8 cellular contexts compared by ENCODE assay signal in genomic region chr1:16012590-16013219, GRCh38. TPM values are rescaled to one million over a fixed set of nuclear protein-coding genes. Genes with fewer than 3 reads are reported as not detected.
DNase-seq lines count a peak whose midpoint lies in the region; ATAC-seq and TF ChIP-seq lines count a peak whose summit lies in the region.

No MANE protein-coding gene starts in this region.

- intact Hi-C loops in esophagus muscularis mucosa (cut with DNase I) (no loop called here), upper lobe of right lung (cut with DNase I) (no loop called here)

- H3K36me3 ChIP-seq in esophagus muscularis mucosa (peaks cover 0 to 24% (median 0%) of the 10 kb centered on the region in 4 donors), upper lobe of right lung (no peaks in the 10 kb centered on the region)

- H3K9me3 ChIP-seq in esophagus muscularis mucosa (no peaks in the 10 kb centered on the region), upper lobe of right lung (no peaks in the 10 kb centered on the region)

- no peak for TF ChIP-seq EP300 in esophagus muscularis mucosa (IDR thresholded peaks at IDR 0.05)

- TF ChIP-seq CTCF in WI38 (IDR thresholded peaks at IDR 0.05; ENCODE audit: low read depth, low read length) (no peak), esophagus muscularis mucosa (IDR thresholded peaks at IDR 0.05) (no peak), upper lobe of right lung (IDR thresholded peaks at IDR 0.05) (no peak)

- no peaks in the 10 kb centered on the region for H3K9me3 Mint-ChIP-seq in naive B cell

- H3K27ac Mint-ChIP-seq in naive B cell = no peak overlapping the region

- ATAC-seq in naive B cell (ENCODE audit: low read depth in 2 of 2) (peak in 1 of 2 donors; percentile 32), upper lobe of right lung (peak; percentile 77)

- H3K4me1 Mint-ChIP-seq in naive B cell = peaks cover 11 to 32% (median 26%) of the 10 kb centered on the region in 3 donors

- peaks cover 28 to 58% (median 52%) of the 10 kb centered on the region in 4 donors for H3K4me1 ChIP-seq in esophagus muscularis mucosa
- H3K4me1 ChIP-seq in upper lobe of right lung = peaks cover 19% of the 10 kb centered on the region

- no peak for TF ChIP-seq POLR2A in esophagus muscularis mucosa (IDR thresholded peaks at IDR 0.05; ENCODE audit: low read depth)

- H3K27ac ChIP-seq in esophagus muscularis mucosa (replicated peaks in 1 of 4) (peak overlapping the region; percentile 92 to 99 (median 98)), upper lobe of right lung (peak overlapping the region; percentile 60)

- peaks cover 0 to 16% (median 0%) of the 10 kb centered on the region in 3 donors for H3K27me3 Mint-ChIP-seq in naive B cell

- no peaks in the 10 kb centered on the region for H3K27me3 ChIP-seq in esophagus muscularis mucosa
- H3K27me3 ChIP-seq in upper lobe of right lung = no peaks in the 10 kb centered on the region

- H3K4me3 ChIP-seq in WI38 (ENCODE audit: low read depth, low read length) (peak overlapping the region; percentile 41), esophagus muscularis mucosa (peak overlapping the region; percentile 46 to 72 (median 55)), upper lobe of right lung (peak overlapping the region; percentile 46)

- DNase-seq in COLO829 (ENCODE audit: low spot score) (peak; percentile 34), HuH-7 (ENCODE audit: low spot score) (peak; percentile 91), esophagus muscularis mucosa (ENCODE audit: extremely low spot score) (no peak), naive B cell (no peak), upper lobe of right lung (peak; percentile 87), GDM1 (lab: John Stamatoyannopoulos, UW) (no peak), HT-29 (ENCODE audit: low spot score) (no peak)

- peak overlapping the region; percentile 15 to 80 (median 50) for H3K4me3 Mint-ChIP-seq in naive B cell

- 14% methylated on average over 18 of the region's 36 CpGs for WGBS in esophagus muscularis mucosa

- H3K36me3 Mint-ChIP-seq in naive B cell = no peaks in the 10 kb centered on the region

RNA-seq across cellular contexts. Expression of gene HSPB7, which starts 5.1 kb away (rescaled TPM):
- 100 to 1,000 TPM; 111 to 408 (median 279) TPM for total RNA-seq in esophagus muscularis mucosa
- not detected for polyA plus RNA-seq in naive B cell (ENCODE audit: low read depth in 6 of 6)
- total RNA-seq in upper lobe of right lung = 10.7 TPM
- not detected in 2 replicates for total RNA-seq in HT-29 (2014; rRNA removed; shearing (Covaris generic))

RNA-seq across cellular contexts. Expression of gene SRARP, which starts 8.7 kb away (rescaled TPM):
- total RNA-seq in esophagus muscularis mucosa = not detected
- polyA plus RNA-seq in naive B cell (ENCODE audit: low read depth in 6 of 6) = not detected
- total RNA-seq in upper lobe of right lung = not detected
- not detected in 2 replicates for total RNA-seq in HT-29 (2014; rRNA removed; shearing (Covaris generic))

RNA-seq across cellular contexts. Expression of gene CLCNKA, which starts 9.1 kb away (rescaled TPM):
- total RNA-seq in esophagus muscularis mucosa (under 1 TPM in 3 of 4 donors, not detected in 1; 0.17 to 0.42 (median 0.33) TPM), upper lobe of right lung (not detected)
- not detected for polyA plus RNA-seq in naive B cell (ENCODE audit: low read depth in 6 of 6)
- not detected in 2 replicates for total RNA-seq in HT-29 (2014; rRNA removed; shearing (Covaris generic))

RNA-seq across cellular contexts. Expression of gene CLCNKB, which starts 30.9 kb away (rescaled TPM):
- total RNA-seq in esophagus muscularis mucosa (under 1 TPM in 1 of 4 donors, not detected in 3; 0.34 TPM), upper lobe of right lung (0.35 TPM)
- not detected for polyA plus RNA-seq in naive B cell (ENCODE audit: low read depth in 6 of 6)
- not detected in 2 replicates for total RNA-seq in HT-29 (2014; rRNA removed; shearing (Covaris generic))

RNA-seq across cellular contexts. Expression of gene ZBTB17, which starts 36.8 kb away (rescaled TPM):
- 10 to 100 TPM; 29.5 to 40.8 (median 34.6) TPM for total RNA-seq in esophagus muscularis mucosa
- polyA plus RNA-seq in naive B cell (ENCODE audit: low read depth in 6 of 6) = 10 to 100 TPM in 3 of 6 donors, 1 to 10 TPM in 3; 3.6 to 34.9 (median 10.0) TPM
- 42.3 TPM for total RNA-seq in upper lobe of right lung
- total RNA-seq in HT-29 (2014; rRNA removed; shearing (Covaris generic)) = 44.1 and 45.5 TPM in 2 replicates

Comparison
In these comparisons a context has a peak if more than half of its experiments do, and no peak if none do; other contexts are left out.
1. DNase-seq: peak in COLO829 (single experiment), HuH-7 (single experiment) and upper lobe of right lung (single experiment); none in esophagus muscularis mucosa (single experiment), naive B cell (single experiment), GDM1 (single experiment) and HT-29 (single experiment).
2. RNA of gene HSPB7, which starts 5.1 kb away (total RNA-seq): 111 to 408 TPM in esophagus muscularis mucosa and 10.7 TPM in upper lobe of right lung (single experiment); not detected in HT-29; every median in the first group is over 10 times any median in the second.
3. Peak in every context shown above with its lines, with median percentiles within 50 percentile points of each other: H3K4me3 ChIP-seq.